Comparison of ENCODE assay signal across 20 cellular contexts in genomic region chr3:141320399-141321108, GRCh38. TPM values are rescaled to one million over a fixed set of nuclear protein-coding genes. Genes with fewer than 3 reads are reported as not detected.
A peak's percentile ranks its signal among the peaks of the same experiment; 100 is the strongest.
DNase-seq lines count a peak whose midpoint lies in the region; ATAC-seq, FAIRE-seq and TF ChIP-seq lines count a peak whose summit lies in the region.
"Had no signal": no experiment of that assay in that cellular context is flagged by ENCODE, and none has a peak within 500 bp of the region (broad histone marks: within the 10 kb centered on the region; RNA-seq: fewer than 3 reads in every experiment).

No MANE protein-coding gene starts in this region.

- H3K9me3 ChIP-seq in A549, result peaks cover 32% of the 10 kb centered on the region
- H3K9me3 ChIP-seq in CD4-positive, alpha-beta memory T cell (ENCODE audit: control insufficient read depth in 1 of 2, low read length in 2 of 2), result no peaks in the 10 kb centered on the region
- H3K9me3 ChIP-seq in SU-DHL-6 (ENCODE audit: insufficient read depth, low read length), result no peaks in the 10 kb centered on the region
- no peaks in the 10 kb centered on the region for H3K9me3 ChIP-seq in endothelial cell of umbilical vein (replicated peaks; ENCODE audit: control insufficient read depth, insufficient read depth, low read length)
- H3K9me3 ChIP-seq: colonic mucosa had no signal

- H3K27me3 Mint-ChIP-seq in CD4-positive, alpha-beta memory T cell, result no peaks in the 10 kb centered on the region

- no peaks in the 10 kb centered on the region for H3K9me1 ChIP-seq in endothelial cell of umbilical vein (replicated peaks; ENCODE audit: control insufficient read depth, extremely low read depth, insufficient read depth, low read length)

- H3K9ac ChIP-seq in SU-DHL-6 (ENCODE audit: low read length) (no peak overlapping the region), endothelial cell of umbilical vein (replicated peaks; ENCODE audit: extremely low read depth, insufficient read depth, low read length) (no peak overlapping the region)
- H3K9ac ChIP-seq: BLaER1, KMS-11 had no signal

- FAIRE-seq in A549 (lab: Jason Lieb, UNC) (no peak), endothelial cell of umbilical vein (lab: Jason Lieb, UNC) (peak; percentile 73)
- FAIRE-seq: islet of Langerhans, urothelium cell line had no signal

- H3K79me2 ChIP-seq in SU-DHL-6 (ENCODE audit: insufficient read depth, low read length) (no peaks in the 10 kb centered on the region), endothelial cell of umbilical vein (ENCODE audit: control insufficient read depth, insufficient read depth, low read length) (no peaks in the 10 kb centered on the region)

- H3K36me3 Mint-ChIP-seq in CD4-positive, alpha-beta memory T cell, result peaks cover 0 to 9% of the 10 kb centered on the region in 2 donors

- no peaks in the 10 kb centered on the region for H3K27me3 ChIP-seq in CD4-positive, alpha-beta memory T cell (ENCODE audit: insufficient read depth, low read length)
- H3K27me3 ChIP-seq in SU-DHL-6 (ENCODE audit: low read length) (no peaks in the 10 kb centered on the region), endothelial cell of umbilical vein (ENCODE audit: control insufficient read depth in 2 of 2, insufficient read depth in 2 of 2, low read length in 2 of 2) (no peaks in the 10 kb centered on the region)
- H3K27me3 ChIP-seq: BLaER1, colonic mucosa had no signal

- no TSS peak for BruUV-seq in endothelial cell of umbilical vein (replicated peaks; lab: Mats Ljungman, UMichigan)

- TF ChIP-seq RAD21 in A549 (conservative IDR thresholded peaks at IDR 0.05 in 1 of 2, IDR thresholded peaks at IDR 0.05 in 1 of 2), result no peak

- H3K4me2 ChIP-seq in A549, result no peak overlapping the region
- no peak overlapping the region for H3K4me2 ChIP-seq in SU-DHL-6 (ENCODE audit: low read depth, low read length, poor library complexity, severe bottlenecking)
- peak overlapping the region; percentile 39 for H3K4me2 ChIP-seq in endothelial cell of umbilical vein (ENCODE audit: insufficient read depth, low read length)
- H3K4me2 ChIP-seq: BLaER1, KMS-11 had no signal

- H3K27ac Mint-ChIP-seq in CD4-positive, alpha-beta memory T cell, result peak overlapping the region; percentile 23 to 91 (median 53)

- peak overlapping the region; percentile 2 for H2AFZ ChIP-seq in SU-DHL-6 (ENCODE audit: low read depth, low read length, severe bottlenecking)
- H2AFZ ChIP-seq in endothelial cell of umbilical vein (ENCODE audit: low read depth, low read length), result peak overlapping the region; percentile 18

- H3K4me3 ChIP-seq in A549 (no peak overlapping the region), SU-DHL-6 (ENCODE audit: insufficient read depth, low read length, poor library complexity, severe bottlenecking) (no peak overlapping the region), endothelial cell of umbilical vein (replicated peaks in 1 of 3; ENCODE audit: insufficient read depth in 1 of 3, low read depth in 1 of 3, low read length in 3 of 3) (no peak overlapping the region)
- H3K4me3 ChIP-seq in CD4-positive, alpha-beta memory T cell (ENCODE audit: low read length in 2 of 2), result no peak overlapping the region
- H3K4me3 ChIP-seq: BLaER1, colonic mucosa, HAP-1 had no signal

- H3K9me3 Mint-ChIP-seq in CD4-positive, alpha-beta memory T cell, result peaks cover 0 to 6% (median 0%) of the 10 kb centered on the region in 8 donors

- peaks cover 14 to 28% (median 23%) of the 10 kb centered on the region in 4 donors for H3K4me1 Mint-ChIP-seq in CD4-positive, alpha-beta memory T cell

- H4K20me1 ChIP-seq in SU-DHL-6 (ENCODE audit: low read depth, low read length) (no peaks in the 10 kb centered on the region), endothelial cell of umbilical vein (replicated peaks; ENCODE audit: control insufficient read depth, extremely low read depth, insufficient read depth, low read length) (no peaks in the 10 kb centered on the region)
- H4K20me1 ChIP-seq: BLaER1 had no signal

- TF ChIP-seq CTCF in A549 (IDR thresholded peaks at IDR 0.05) (no peak), SU-DHL-6 (IDR thresholded peaks at IDR 0.05; ENCODE audit: insufficient read depth, low read length, poor library complexity, severe bottlenecking) (no peak), endothelial cell of umbilical vein (IDR thresholded peaks at IDR 0.05; ENCODE audit: extremely low read depth in 1 of 2, insufficient read depth in 1 of 2, low read depth in 1 of 2, low read length in 2 of 2) (no peak)

- dilution Hi-C loops in endothelial cell of umbilical vein (cut with MboI; ENCODE audit: extremely low pct_ligation_motif_present, low sequenced_read_pairs), result no loop called here

- CTCF ChIA-PET in A549 (lab: Yijun Ruan, JAX) (interaction anchor here (1.0 to 18.2 kb wide), 3 partner anchors 12 to 139 kb away, joined by 3 to 217 read pairs (median 18); no protein-coding TSS in a partner anchor), endothelial cell of umbilical vein (lab: Charles Lee) (interaction anchor here (1.4 to 1.6 kb wide), 3 partner anchors 11 to 121 kb away, joined by 4 to 6 read pairs (median 4); no protein-coding TSS in a partner anchor)
- CTCF ChIA-PET in CD4-positive, alpha-beta memory T cell (lab: Charles Lee; ENCODE audit: partially characterized antibody), result interaction anchor here (0.6 to 2.6 kb wide), 9 partner anchors 9 to 140 kb away, joined by 3 to 18 read pairs (median 4); no protein-coding TSS in a partner anchor

- no peak for ATAC-seq in A549
- ATAC-seq in HG02763 (IDR thresholded peaks at IDR 0.05; ENCODE audit: unreplicated experiment), result no peak

- H3K27ac ChIP-seq in A549 (peak overlapping the region; percentile 37 to 81; a peak in 5 of 6 replicates), SU-DHL-6 (ENCODE audit: low read depth, low read length) (no peak overlapping the region), endothelial cell of umbilical vein (ENCODE audit: insufficient read depth, low read depth, low read length) (no peak overlapping the region)
- no peak overlapping the region for H3K27ac ChIP-seq in CD4-positive, alpha-beta memory T cell (ENCODE audit: low read depth, low read length)
- H3K27ac ChIP-seq: BLaER1, colonic mucosa, KMS-11 had no signal

- H3K4me1 ChIP-seq in A549 (peaks cover 32% of the 10 kb centered on the region), endothelial cell of umbilical vein (ENCODE audit: control insufficient read depth, extremely low read depth, insufficient read depth, low read length) (peaks cover 13% of the 10 kb centered on the region)
- H3K4me1 ChIP-seq in CD4-positive, alpha-beta memory T cell (ENCODE audit: insufficient read depth, low read length), result peaks cover 19% of the 10 kb centered on the region
- H3K4me1 ChIP-seq: BLaER1, colonic mucosa, HAP-1 had no signal

- intact Hi-C loops in CD4-positive, alpha-beta memory T cell (cut with micrococcal nuclease), result no loop called here
- intact Hi-C loops in endothelial cell of umbilical vein (cut with micrococcal nuclease), result no loop called here

- H3K9me2 ChIP-seq in SU-DHL-6 (replicated peaks; ENCODE audit: insufficient read depth, low read length), result no peaks in the 10 kb centered on the region

- no peaks in the 10 kb centered on the region for H3K36me3 ChIP-seq in CD4-positive, alpha-beta memory T cell (ENCODE audit: insufficient read depth, low read length)
- H3K36me3 ChIP-seq in SU-DHL-6 (ENCODE audit: low read length) (no peaks in the 10 kb centered on the region), endothelial cell of umbilical vein (ENCODE audit: control insufficient read depth in 2 of 2, extremely low read depth in 1 of 2, insufficient read depth in 2 of 2, low read length in 2 of 2) (no peaks in the 10 kb centered on the region)
- H3K36me3 ChIP-seq: BLaER1, colonic mucosa, HAP-1 had no signal

- TF ChIP-seq POLR2A in A549 (IDR thresholded peaks at IDR 0.05; ENCODE audit: low read length) (no peak), endothelial cell of umbilical vein (IDR thresholded peaks at IDR 0.05; ENCODE audit: low read depth, low read length) (no peak)

- H3F3A ChIP-seq in SU-DHL-6 (ENCODE audit: insufficient read depth), result no peaks in the 10 kb centered on the region

- TF ChIP-seq EP300 in A549 (IDR thresholded peaks at IDR 0.05), result no peak

- POLR2A ChIA-PET in A549 (lab: Yijun Ruan, JAX), result no interaction called here
- POLR2A ChIA-PET in CD4-positive, alpha-beta memory T cell (lab: Charles Lee; ENCODE audit: partially characterized antibody), result interaction anchor here (0.7 to 2.0 kb wide), 4 partner anchors 9 to 53 kb away, joined by 3 to 18 read pairs (median 4); no protein-coding TSS in a partner anchor
- POLR2A ChIA-PET in endothelial cell of umbilical vein (lab: Charles Lee), result no interaction called here

- DNase-seq in A549 (ENCODE audit: low read depth in 1 of 2, low spot score in 1 of 2) (no peak), endothelial cell of umbilical vein (ENCODE audit: low read depth, low spot score) (peak; percentile 38), cerebellum (ENCODE audit: low spot score) (no peak), AG20443 (ENCODE audit: low spot score) (no peak)
- DNase-seq in CD4-positive, alpha-beta memory T cell, result no peak
- DNase-seq in stimulated activated CD4-positive, alpha-beta T cell treated with anti-CD3 and anti-CD28 coated beads, Interleukin-12 subunit alpha, Interleukin-12 subunit beta, amount 100 ng/mL, for 4 hours, result no peak
- DNase-seq: activated T-cell treated with anti-CD3 and anti-CD28 coated beads, Interleukin-2, amount 50 U/mL, for 48 hours; aorta; colonic mucosa; DMS79; NCI-H1436; NCI-H526; stimulated activated CD4-positive, alpha-beta T cell treated with anti-CD3 and anti-CD28 coated beads, Interleukin-4, amount 100 ng/mL, for 4 hours had no signal

- H3K4me3 Mint-ChIP-seq in CD4-positive, alpha-beta memory T cell, result peak overlapping the region in 7 of 8 donors; percentile 0 to 77 (median 56)

TF ChIP-seq in A549, 52 proteins besides CTCF, POLR2A, EP300 and RAD21 (continues in another document):
- TF ChIP-seq FOSB (CRISPR knock-in tag; IDR thresholded peaks at IDR 0.05), result no peak

RNA-seq across cellular contexts. Expression of gene ZBTB38, which starts 47.8 kb away (rescaled TPM):
- polyA plus RNA-seq in A549 (2011; rRNA removed), result 110 and 141 TPM in 2 replicates
- polyA plus RNA-seq in A549 (2012; cell fraction: cytosol; rRNA removed), result 17.2 and 20.9 TPM in 2 replicates
- polyA plus RNA-seq in A549 (2012; cell fraction: nucleus; rRNA removed), result 16.5 and 23.0 TPM in 2 replicates
- polyA plus RNA-seq in A549 (2017; fragmentation: RNase III; extraction: RNeasy Plus Mini Kit Qiagen cat#74134 plus additional on column Dnase treatment), result 70.5 to 80.7 TPM (median 72.0 TPM) in 3 replicates
- polyA minus RNA-seq in A549 (2011; rRNA and poly(A)+ RNA removed), result 205 and 220 TPM in 2 replicates
- 10 to 100 TPM; 86.6 to 87.8 TPM for total RNA-seq in CD4-positive, alpha-beta memory T cell
- polyA plus RNA-seq in CD4-positive, alpha-beta memory T cell, result 100 to 1,000 TPM in 1 of 2 donors, 10 to 100 TPM in 1; 44.1 to 103 TPM
- total RNA-seq in endothelial cell of umbilical vein, result 83.4 and 85.2 TPM in 2 replicates
- polyA plus RNA-seq in endothelial cell of umbilical vein, result 25.5 and 31.1 TPM in 2 replicates
- 30.2 and 30.5 TPM in 2 replicates for polyA plus RNA-seq in endothelial cell of umbilical vein (2011; cell fraction: cytosol; rRNA removed)
- polyA plus RNA-seq in endothelial cell of umbilical vein (2011; cell fraction: nucleus; rRNA removed), result 57.4 and 59.3 TPM in 2 replicates
- polyA plus RNA-seq in endothelial cell of umbilical vein (2012), result 58.5 and 77.2 TPM in 2 replicates
- polyA minus RNA-seq in endothelial cell of umbilical vein, result 130 and 159 TPM in 2 replicates
- 30.9 TPM for polyA minus RNA-seq in endothelial cell of umbilical vein (2011; cell fraction: cytosol; rRNA and poly(A)+ RNA removed)
- polyA minus RNA-seq in endothelial cell of umbilical vein (2011; cell fraction: nucleus; rRNA and poly(A)+ RNA removed), result 158 and 229 TPM in 2 replicates
- 103 TPM for total RNA-seq in cerebellum

Comparison
In these comparisons a context has a peak if more than half of its experiments do, and no peak if none do; other contexts are left out.
1. H3K27ac ChIP-seq: peak in A549 (2 of 2); none in CD4-positive, alpha-beta memory T cell (single experiment), SU-DHL-6 (single experiment) and endothelial cell of umbilical vein (single experiment).